ENCODE assay signal across 2 cellular contexts in the genomic region with DNA sequence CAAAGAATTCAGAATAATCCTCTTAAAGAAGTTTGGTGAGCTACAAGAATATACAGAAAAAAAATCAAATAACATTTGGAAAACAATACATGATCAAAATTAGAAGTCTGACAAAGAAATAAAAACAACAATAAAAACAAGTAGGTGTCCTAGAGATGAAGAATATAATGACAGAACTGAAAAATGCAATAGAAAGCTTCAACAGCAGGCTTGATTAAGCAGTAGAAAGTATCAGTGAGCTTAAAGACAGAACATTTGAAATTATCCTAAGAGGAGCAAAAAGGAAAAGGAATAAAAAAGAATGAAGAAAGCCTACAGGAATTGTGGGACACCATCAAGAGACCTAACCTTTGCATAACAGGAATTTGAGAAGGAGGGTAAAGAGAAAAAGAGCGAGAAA.
TF ChIP-seq lines count a peak whose summit lies in the region.

No MANE protein-coding gene starts in this region.

TF ChIP-seq in HepG2, 621 proteins besides CTCF, POLR2A, EP300 and RAD21 (continued from another document):
- TF ChIP-seq, protein P1, sequence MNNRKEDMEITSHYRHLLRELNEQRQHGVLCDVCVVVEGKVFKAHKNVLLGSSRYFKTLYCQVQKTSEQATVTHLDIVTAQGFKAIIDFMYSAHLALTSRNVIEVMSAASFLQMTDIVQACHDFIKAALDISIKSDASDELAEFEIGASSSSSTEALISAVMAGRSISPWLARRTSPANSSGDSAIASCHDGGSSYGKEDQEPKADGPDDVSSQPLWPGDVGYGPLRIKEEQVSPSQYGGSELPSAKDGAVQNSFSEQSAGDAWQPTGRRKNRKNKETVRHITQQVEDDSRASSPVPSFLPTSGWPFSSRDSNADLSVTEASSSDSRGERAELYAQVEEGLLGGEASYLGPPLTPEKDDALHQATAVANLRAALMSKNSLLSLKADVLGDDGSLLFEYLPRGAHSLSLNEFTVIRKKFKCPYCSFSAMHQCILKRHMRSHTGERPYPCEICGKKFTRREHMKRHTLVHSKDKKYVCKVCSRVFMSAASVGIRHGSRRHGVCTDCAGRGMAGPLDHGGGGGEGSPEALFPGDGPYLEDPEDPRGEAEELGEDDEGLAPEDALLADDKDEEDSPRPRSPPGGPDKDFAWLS (CRISPR knock-in tag; IDR thresholded peaks at IDR 0.05; ENCODE audit: borderline replicate concordance) = no peak
- no peak for TF ChIP-seq ZNF570 (CRISPR knock-in tag; IDR thresholded peaks at IDR 0.05; ENCODE audit: borderline replicate concordance)
- no peak for TF ChIP-seq KAT2B (IDR thresholded peaks at IDR 0.05; ENCODE audit: borderline replicate concordance, low read depth, low read length)

TF ChIP-seq in GM12878, 131 proteins besides CTCF, POLR2A, EP300 and RAD21 (continued from another document):
- TF ChIP-seq ZBTB11 (CRISPR knock-in tag; IDR thresholded peaks at IDR 0.05) = no peak
- no peak for TF ChIP-seq MXI1 (IDR thresholded peaks at IDR 0.05; ENCODE audit: low read depth, low read length)
